In genomic region chr22:47806894-47807293, GRCh38 we compare ENCODE assay signal across 23 cellular contexts.
DNase-seq lines count a peak whose midpoint lies in the region; ATAC-seq, FAIRE-seq and TF ChIP-seq lines count a peak whose summit lies in the region.
"Had no signal": no experiment of that assay in that cellular context is flagged by ENCODE, and none has a peak within 500 bp of the region (broad histone marks: within the 10 kb centered on the region; RNA-seq: fewer than 3 reads in every experiment).

No MANE protein-coding gene starts in this region.

- H2BK15ac ChIP-seq in H1 (ENCODE audit: low read length): no peak overlapping the region

- no peaks in the 10 kb centered on the region for H3K9me3 ChIP-seq in H1 (ENCODE audit: insufficient read depth in 2 of 2, low read depth in 1 of 2, low read length in 1 of 2)
- H3K9me3 ChIP-seq: A549, Caco-2 had no signal

- no peaks in the 10 kb centered on the region for H3K4me1 Mint-ChIP-seq in activated CD8-positive, alpha-beta T cell treated with anti-CD3 and anti-CD28 coated beads, Interleukin-2, amount 10 ng/mL, durations not matched to agents 7 days and 5 days (ENCODE audit: low read depth)
- H3K4me1 Mint-ChIP-seq in activated CD8-positive, alpha-beta T cell treated with anti-CD3 and anti-CD28 coated beads for 36 hours (ENCODE audit: low read depth): no peaks in the 10 kb centered on the region
- H3K4me1 Mint-ChIP-seq in osteocyte (ENCODE audit: unreplicated experiment): no peaks in the 10 kb centered on the region
- H3K4me1 Mint-ChIP-seq: IgD-negative memory B cell had no signal

- H2BK5ac ChIP-seq in H1 (ENCODE audit: low read depth, low read length): no peak overlapping the region

- H3K23ac ChIP-seq in H1 (ENCODE audit: insufficient read length): no peak overlapping the region

- no peak overlapping the region for H3K4me3 ChIP-seq in H1 (ENCODE audit: extremely low read depth in 1 of 4, insufficient read depth in 2 of 4, low read depth in 3 of 4, low read length in 4 of 4)
- H3K4me3 ChIP-seq: A549, GM23338 had no signal

- H3K79me1 ChIP-seq in H1 (ENCODE audit: low read depth, low read length): no peaks in the 10 kb centered on the region

- 0 out of 2 replicates have a peak overlapping the region, but pooled peaks have one; percentile 28 for H2AFZ ChIP-seq in H1 (ENCODE audit: low read length)
- H2AFZ ChIP-seq: GM23338 had no signal

- CTCF ChIA-PET in activated CD8-positive, alpha-beta T cell treated with anti-CD3 and anti-CD28 coated beads, Interleukin-2, amount 10 ng/mL, durations not matched to agents 7 days and 5 days (lab: Charles Lee): no interaction called here
- CTCF ChIA-PET in activated CD8-positive, alpha-beta T cell treated with anti-CD3 and anti-CD28 coated beads for 36 hours (lab: Charles Lee): no interaction called here
- CTCF ChIA-PET in H1 (lab: Charles Lee; ENCODE audit: partially characterized antibody): no interaction called here

- H4K20me1 ChIP-seq in H1 (replicated peaks in 1 of 2; ENCODE audit: control insufficient read depth in 1 of 2, insufficient read depth in 2 of 2, low read length in 2 of 2): no peaks in the 10 kb centered on the region

- H3K36me3 ChIP-seq in H1 (ENCODE audit: control insufficient read depth in 2 of 4, insufficient read depth in 4 of 4, low read length in 3 of 4): no peaks in the 10 kb centered on the region

- H3K27ac Mint-ChIP-seq in activated CD8-positive, alpha-beta T cell treated with anti-CD3 and anti-CD28 coated beads, Interleukin-2, amount 10 ng/mL, durations not matched to agents 7 days and 5 days: no peak overlapping the region
- H3K27ac Mint-ChIP-seq in activated CD8-positive, alpha-beta T cell treated with anti-CD3 and anti-CD28 coated beads for 36 hours: no peak overlapping the region
- H3K27ac Mint-ChIP-seq in osteocyte (ENCODE audit: unreplicated experiment): no peak overlapping the region
- H3K27ac Mint-ChIP-seq: CD4-positive, alpha-beta T cell; GM23338; HFFc6; IgD-negative memory B cell had no signal

- no peak overlapping the region for H3K18ac ChIP-seq in H1 (ENCODE audit: extremely low read depth, low read length)

- no peak overlapping the region for H3K27ac ChIP-seq in H1 (ENCODE audit: low read depth, low read length)
- H3K27ac ChIP-seq: 22Rv1, A549, C4-2B had no signal

- H3K4me2 ChIP-seq in H1 (ENCODE audit: insufficient read depth in 1 of 2, low read depth in 2 of 2, low read length in 2 of 2): no peak overlapping the region
- H3K4me2 ChIP-seq: A549, GM23338 had no signal

- peak; percentile 13 for DNase-seq in activated CD8-positive, alpha-beta T cell treated with anti-CD3 and anti-CD28 coated beads, Interleukin-2, amount 10 ng/mL, durations not matched to agents 7 days and 5 days
- no peak for DNase-seq in activated CD8-positive, alpha-beta T cell treated with anti-CD3 and anti-CD28 coated beads for 36 hours
- DNase-seq in H1 (ENCODE audit: low read depth in 1 of 2, low spot score in 2 of 2) (no peak), osteocyte (ENCODE audit: extremely low spot score, unreplicated experiment) (peak; percentile 40), UCSD-AML1 (lab: John Stamatoyannopoulos, UW; ENCODE audit: unreplicated experiment) (no peak)
- DNase-seq: AML-193; Caco-2; CD4-positive, alpha-beta T cell; DMS153; DMS79; GF-D8; H7; HFFc6 had no signal

- no peak for TF ChIP-seq POLR2A in H1 (IDR thresholded peaks at IDR 0.05; ENCODE audit: control extremely low read depth in 1 of 2, low read depth in 2 of 2, low read length in 2 of 2)

- no peaks in the 10 kb centered on the region for H3K79me2 ChIP-seq in H1 (ENCODE audit: control insufficient read depth in 1 of 2, insufficient read depth in 2 of 2, low read length in 2 of 2)

- H3K27me3 ChIP-seq in H1 (replicated peaks in 1 of 4; ENCODE audit: control insufficient read depth in 3 of 4, extremely low read depth in 1 of 4, insufficient read depth in 3 of 4, low read length in 3 of 4): peaks cover 0 to 2% (median 0%) of the 10 kb centered on the region in 4 experiments; a peak in 1 of 7 replicates

- TF ChIP-seq CTCF in activated CD8-positive, alpha-beta T cell treated with anti-CD3 and anti-CD28 coated beads for 36 hours (IDR thresholded peaks at IDR 0.05): no peak
- no peak for TF ChIP-seq CTCF in H1 (IDR thresholded peaks at IDR 0.05; ENCODE audit: control extremely low read depth in 1 of 3, insufficient read depth in 1 of 3, low read depth in 1 of 3, low read length in 3 of 3)
- TF ChIP-seq CTCF in osteocyte (IDR thresholded peaks at IDR 0.05): no peak

- no peak overlapping the region for H3K56ac ChIP-seq in H1 (replicated peaks; ENCODE audit: insufficient read length, low read depth, low read length)

- no peak overlapping the region for H4K5ac ChIP-seq in H1 (ENCODE audit: insufficient read length, low read depth, low read length)

- H2BK20ac ChIP-seq in H1 (ENCODE audit: low read length): no peak overlapping the region

- H3K27me3 Mint-ChIP-seq in activated CD8-positive, alpha-beta T cell treated with anti-CD3 and anti-CD28 coated beads, Interleukin-2, amount 10 ng/mL, durations not matched to agents 7 days and 5 days (ENCODE audit: low read depth): no peaks in the 10 kb centered on the region
- peaks cover 8% of the 10 kb centered on the region for H3K27me3 Mint-ChIP-seq in activated CD8-positive, alpha-beta T cell treated with anti-CD3 and anti-CD28 coated beads for 36 hours
- no peaks in the 10 kb centered on the region for H3K27me3 Mint-ChIP-seq in osteocyte (ENCODE audit: unreplicated experiment)

- no peak overlapping the region for H4K91ac ChIP-seq in H1 (replicated peaks; ENCODE audit: insufficient read length, low read length)

- no peaks in the 10 kb centered on the region for H3K36me3 Mint-ChIP-seq in activated CD8-positive, alpha-beta T cell treated with anti-CD3 and anti-CD28 coated beads, Interleukin-2, amount 10 ng/mL, durations not matched to agents 7 days and 5 days (ENCODE audit: low read depth)
- H3K36me3 Mint-ChIP-seq in activated CD8-positive, alpha-beta T cell treated with anti-CD3 and anti-CD28 coated beads for 36 hours (ENCODE audit: low read depth): no peaks in the 10 kb centered on the region
- no peaks in the 10 kb centered on the region for H3K36me3 Mint-ChIP-seq in osteocyte (ENCODE audit: unreplicated experiment)

- FAIRE-seq in H1 (lab: Jason Lieb, UNC): no peak
- FAIRE-seq: A549, D721Med, HepG2 had no signal

- intact Hi-C loops in activated CD8-positive, alpha-beta T cell treated with anti-CD3 and anti-CD28 coated beads for 36 hours (cut with micrococcal nuclease): no loop called here

- no peak for TF ChIP-seq RAD21 in H1 (IDR thresholded peaks at IDR 0.05 in 1 of 2, conservative IDR thresholded peaks at IDR 0.05 in 1 of 2; ENCODE audit: low read depth in 2 of 2, low read length in 2 of 2)

- H3K4me3 Mint-ChIP-seq in activated CD8-positive, alpha-beta T cell treated with anti-CD3 and anti-CD28 coated beads, Interleukin-2, amount 10 ng/mL, durations not matched to agents 7 days and 5 days: no peak overlapping the region
- no peak overlapping the region for H3K4me3 Mint-ChIP-seq in activated CD8-positive, alpha-beta T cell treated with anti-CD3 and anti-CD28 coated beads for 36 hours
- H3K4me3 Mint-ChIP-seq in osteocyte (ENCODE audit: unreplicated experiment): no peak overlapping the region
- H3K4me3 Mint-ChIP-seq: CD4-positive, alpha-beta T cell; GM23338; HFFc6; IgD-negative memory B cell had no signal

- WGBS in H1 (ENCODE audit: extremely low coverage in 1 of 2, insufficient coverage in 1 of 2, insufficient read length in 1 of 2, insufficient replicate concordance in 2 of 2, low coverage in 1 of 2, low lambda C conversion rate in 2 of 2, missing lambda C conversion rate in 1 of 2), 2 experiments: 92% methylated on average over 8 of the region's 8 CpGs; no CpG with 5 or more reads in 1 of the 2 experiments

- no peak overlapping the region for H4K8ac ChIP-seq in H1 (ENCODE audit: extremely low read depth, insufficient read depth, low read length)

- no peak for ATAC-seq in activated CD8-positive, alpha-beta T cell treated with anti-CD3 and anti-CD28 coated beads, Interleukin-2, amount 10 ng/mL, durations not matched to agents 7 days and 5 days
- no peak for ATAC-seq in activated CD8-positive, alpha-beta T cell treated with anti-CD3 and anti-CD28 coated beads for 36 hours
- ATAC-seq in GM18511 (IDR thresholded peaks at IDR 0.05; ENCODE audit: unreplicated experiment) (no peak), HG02642 (IDR thresholded peaks at IDR 0.05; ENCODE audit: poor library complexity, unreplicated experiment) (no peak)
- ATAC-seq: A549, HCT116, HepG2 had no signal

- peaks cover 6% of the 10 kb centered on the region; the same call in 1 of the 2 replicates for H3K23me2 ChIP-seq in H1 (ENCODE audit: low read depth, low read length)

- peaks cover 0 to 10% (median 2%) of the 10 kb centered on the region in 4 experiments; a peak in 3 of 7 replicates for H3K4me1 ChIP-seq in H1 (replicated peaks in 1 of 4; ENCODE audit: control insufficient read depth in 3 of 4, insufficient read depth in 4 of 4, low read length in 3 of 4)
- H3K4me1 ChIP-seq: A549, Caco-2 had no signal

- no peak overlapping the region for H3K14ac ChIP-seq in H1 (ENCODE audit: insufficient read length)

- H3K9me3 Mint-ChIP-seq in activated CD8-positive, alpha-beta T cell treated with anti-CD3 and anti-CD28 coated beads, Interleukin-2, amount 10 ng/mL, durations not matched to agents 7 days and 5 days (ENCODE audit: insufficient read depth): no peaks in the 10 kb centered on the region
- no peaks in the 10 kb centered on the region for H3K9me3 Mint-ChIP-seq in activated CD8-positive, alpha-beta T cell treated with anti-CD3 and anti-CD28 coated beads for 36 hours
- H3K9me3 Mint-ChIP-seq in osteocyte (ENCODE audit: unreplicated experiment): peaks cover 2% of the 10 kb centered on the region
- H3K9me3 Mint-ChIP-seq: CD4-positive, alpha-beta T cell had no signal

- POLR2A ChIA-PET in activated CD8-positive, alpha-beta T cell treated with anti-CD3 and anti-CD28 coated beads, Interleukin-2, amount 10 ng/mL, durations not matched to agents 7 days and 5 days (lab: Charles Lee): no interaction called here
- POLR2A ChIA-PET in activated CD8-positive, alpha-beta T cell treated with anti-CD3 and anti-CD28 coated beads for 36 hours (lab: Charles Lee): no interaction called here
- POLR2A ChIA-PET in H1 (lab: Charles Lee; ENCODE audit: partially characterized antibody): no interaction called here

- H2AK5ac ChIP-seq in H1 (ENCODE audit: low read depth, low read length): no peak overlapping the region

- H2BK120ac ChIP-seq in H1 (replicated peaks; ENCODE audit: low read depth, low read length): no peak overlapping the region

- TF ChIP-seq EP300 in H1 (IDR thresholded peaks at IDR 0.05; ENCODE audit: borderline replicate concordance in 1 of 2, low read depth in 2 of 2, low read length in 2 of 2): no peak

- H2BK12ac ChIP-seq in H1 (ENCODE audit: low read depth, low read length): no peak overlapping the region

- H3K4ac ChIP-seq in H1 (replicated peaks; ENCODE audit: insufficient read length, low read depth, low read length): no peak overlapping the region

- H3K9ac ChIP-seq in H1 (replicated peaks in 1 of 4; ENCODE audit: extremely low read depth in 1 of 4, low read depth in 3 of 4, low read length in 3 of 4): no peak overlapping the region

TF ChIP-seq in H1, 55 proteins besides CTCF, POLR2A, EP300 and RAD21 (continues in another document):
- TF ChIP-seq SUZ12 (IDR thresholded peaks at IDR 0.05; ENCODE audit: low read length): no peak
- TF ChIP-seq GTF2F1 (IDR thresholded peaks at IDR 0.05; ENCODE audit: borderline replicate concordance, low read depth, low read length): no peak
- no peak for TF ChIP-seq ASH2L (IDR thresholded peaks at IDR 0.05; ENCODE audit: low read length)

Comparison
In these comparisons a context has a peak if more than half of its experiments do, and no peak if none do; other contexts are left out.
1. DNase-seq: peak in activated CD8-positive, alpha-beta T cell treated with anti-CD3 and anti-CD28 coated beads, Interleukin-2, amount 10 ng/mL, durations not matched to agents 7 days and 5 days (single experiment) and osteocyte (single experiment); none in activated CD8-positive, alpha-beta T cell treated with anti-CD3 and anti-CD28 coated beads for 36 hours (single experiment), H1 (0 of 2) and UCSD-AML1 (single experiment).